In genomic region chr10:114303556-114303955, GRCh38 we compare ENCODE assay signal across 8 cellular contexts.
A peak's percentile ranks its signal among the peaks of the same experiment; 100 is the strongest.
DNase-seq lines count a peak whose midpoint lies in the region; ATAC-seq and TF ChIP-seq lines count a peak whose summit lies in the region.

No MANE protein-coding gene starts in this region.

- peak; percentile 3 to 12 for ATAC-seq in activated naive CD4-positive, alpha-beta T cell treated with anti-CD3 and anti-CD28 coated beads, Interleukin-2, amount 50 U/mL, for 72 hours
- ATAC-seq in HG03520 (IDR thresholded peaks at IDR 0.05; ENCODE audit: unreplicated experiment) = peak; percentile 7
- ATAC-seq in HG02970 (IDR thresholded peaks at IDR 0.05; ENCODE audit: low FRiP score, unreplicated experiment) = no peak

- H3K27ac ChIP-seq in effector memory CD4-positive, alpha-beta T cell (ENCODE audit: insufficient read depth, low read length, poor library complexity, severe bottlenecking) = no peak overlapping the region
- H3K27ac ChIP-seq in tibial nerve (peak overlapping the region; percentile 2 to 83 (median 13)), RWPE1 (no peak overlapping the region)

- H3K27ac Mint-ChIP-seq in activated naive CD4-positive, alpha-beta T cell treated with anti-CD3 and anti-CD28 coated beads, Interleukin-2, amount 50 U/mL, for 72 hours = peak overlapping the region in 1 of 2 donors; percentile 52

- no peak for TF ChIP-seq POLR2A in tibial nerve (IDR thresholded peaks at IDR 0.05)

- H3K9me3 ChIP-seq in effector memory CD4-positive, alpha-beta T cell (ENCODE audit: control insufficient read depth, low read length) = no peaks in the 10 kb centered on the region
- H3K9me3 ChIP-seq in tibial nerve = no peaks in the 10 kb centered on the region

- H3K27me3 ChIP-seq in effector memory CD4-positive, alpha-beta T cell (replicated peaks; ENCODE audit: control insufficient read depth, insufficient read depth, low read length, poor library complexity, severe bottlenecking) = no peaks in the 10 kb centered on the region
- H3K27me3 ChIP-seq in tibial nerve = no peaks in the 10 kb centered on the region

- TF ChIP-seq CTCF in tibial nerve (IDR thresholded peaks at IDR 0.05) (no peak), RWPE1 (conservative IDR thresholded peaks at IDR 0.05; ENCODE audit: low read depth) (no peak)

- no peak for DNase-seq in activated naive CD4-positive, alpha-beta T cell treated with anti-CD3 and anti-CD28 coated beads, Interleukin-2, amount 50 U/mL, for 72 hours (ENCODE audit: low spot score in 2 of 2)
- DNase-seq in activated naive CD4-positive, alpha-beta T cell treated with Interleukin-2 at 50 U/mL for 16 hours = no peak
- no peak for DNase-seq in effector memory CD4-positive, alpha-beta T cell
- DNase-seq in tibial nerve (ENCODE audit: low spot score in 2 of 2) (no peak), germinal center (ENCODE audit: low spot score) (no peak), RWPE1 (ENCODE audit: low spot score) (no peak)

- no peaks in the 10 kb centered on the region for H3K4me1 ChIP-seq in effector memory CD4-positive, alpha-beta T cell (ENCODE audit: control insufficient read depth, insufficient read depth, low read length, poor library complexity, severe bottlenecking)
- peaks cover 0 to 56% (median 15%) of the 10 kb centered on the region in 4 donors for H3K4me1 ChIP-seq in tibial nerve

- H3K9me3 Mint-ChIP-seq in activated naive CD4-positive, alpha-beta T cell treated with anti-CD3 and anti-CD28 coated beads, Interleukin-2, amount 50 U/mL, for 72 hours = no peaks in the 10 kb centered on the region

- no peaks in the 10 kb centered on the region for H3K36me3 Mint-ChIP-seq in activated naive CD4-positive, alpha-beta T cell treated with anti-CD3 and anti-CD28 coated beads, Interleukin-2, amount 50 U/mL, for 72 hours

- TF ChIP-seq EP300 in tibial nerve (IDR thresholded peaks at IDR 0.05) = no peak

- CTCF ChIA-PET in RWPE1 (lab: Yijun Ruan, JAX) = interaction anchor here (0.6 to 1.9 kb wide), 21 partner anchors 12 to 241 kb away, joined by 3 to 18 read pairs (median 4); partner anchors contain the start of gene AFAP1L2

- WGBS in tibial nerve, 2 donors = 76 to 80% methylated on average over 10 of the region's 10 CpGs

- H3K4me3 ChIP-seq in effector memory CD4-positive, alpha-beta T cell (ENCODE audit: insufficient read depth, low read depth, low read length, poor library complexity, severe bottlenecking) = peak overlapping the region; percentile 76
- H3K4me3 ChIP-seq in tibial nerve = no peak overlapping the region

- H3K36me3 ChIP-seq in effector memory CD4-positive, alpha-beta T cell (ENCODE audit: control insufficient read depth, insufficient read depth, low read length) = no peaks in the 10 kb centered on the region
- peaks cover 0 to 61% (median 6%) of the 10 kb centered on the region in 3 donors for H3K36me3 ChIP-seq in tibial nerve

- POLR2A ChIA-PET in RWPE1 (lab: Yijun Ruan, JAX; ENCODE audit: low non-redundant PET) = no interaction called here

Comparison
In these comparisons a context has a peak if more than half of its experiments do, and no peak if none do; other contexts are left out.
1. H3K27ac ChIP-seq: peak in tibial nerve (4 of 4); none in effector memory CD4-positive, alpha-beta T cell (single experiment) and RWPE1 (single experiment).